ENCODE assay signal across 9 cellular contexts in the genomic region with DNA sequence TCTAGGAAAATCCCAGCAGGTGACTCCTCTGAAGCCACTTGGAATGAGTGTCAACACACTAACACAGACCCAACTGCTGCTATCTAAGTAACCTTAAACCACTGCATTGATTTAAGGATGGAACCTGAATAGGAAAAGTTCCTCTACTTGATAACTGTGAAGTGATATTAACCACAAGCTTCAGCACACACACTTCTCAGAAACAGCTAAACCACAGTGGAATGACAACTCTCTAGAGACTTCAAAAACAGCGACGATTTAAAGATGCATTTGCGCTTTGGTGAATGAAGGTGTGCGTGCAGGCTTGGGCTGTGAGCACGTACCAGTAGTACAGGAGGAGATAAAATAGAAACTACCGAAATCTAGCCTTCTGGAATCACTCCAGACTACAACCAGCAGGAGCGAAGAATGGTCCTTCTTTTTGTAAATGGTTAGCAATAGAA.
DNase-seq lines count a peak whose midpoint lies in the region; ATAC-seq and TF ChIP-seq lines count a peak whose summit lies in the region.
"Had no signal": no experiment of that assay in that cellular context is flagged by ENCODE, and none has a peak within 500 bp of the region (broad histone marks: within the 10 kb centered on the region; RNA-seq: fewer than 3 reads in every experiment).

No MANE protein-coding gene starts in this region.

- no peak for DNase-seq in AG09309 (ENCODE audit: low read depth)
- DNase-seq in NCI-H187 treated with DMSO at 0.1 percent for 48 hours (lab: John Stamatoyannopoulos, UW): peak; percentile 31
- peak; percentile 55 for DNase-seq in activated T-cell treated with anti-CD3 and anti-CD28 coated beads, Interleukin-2, amount 50 U/mL, for 1 hour
- peak; percentile 42 for DNase-seq in germinal center (ENCODE audit: low spot score)
- DNase-seq in retinal pigment epithelial cell (ENCODE audit: low read depth): no peak
- no peak for DNase-seq in ureter (ENCODE audit: low spot score)
- DNase-seq in NCI-H1105 treated with DMSO at 0.1 percent for 48 hours (lab: John Stamatoyannopoulos, UW): no peak

- peak; percentile 38 for ATAC-seq in GM19467 (IDR thresholded peaks at IDR 0.05; ENCODE audit: unreplicated experiment)
- ATAC-seq: HCT116 had no signal

- TF ChIP-seq CTCF in AG09309 (IDR thresholded peaks at IDR 0.05; ENCODE audit: control insufficient read depth, insufficient read depth, low read depth, low read length, missing control alignments): no peak
- TF ChIP-seq CTCF in retinal pigment epithelial cell (conservative IDR thresholded peaks at IDR 0.05; ENCODE audit: low read depth, low read length): no peak

- H3K4me3 ChIP-seq in AG09309 (ENCODE audit: control insufficient read depth, low read depth, low read length) (peak overlapping the region; percentile 43), retinal pigment epithelial cell (ENCODE audit: low read length) (peak overlapping the region; percentile 73)

Comparison
In these comparisons a context has a peak if more than half of its experiments do, and no peak if none do; other contexts are left out.
1. DNase-seq: peak in NCI-H187 treated with DMSO at 0.1 percent for 48 hours (single experiment), activated T-cell treated with anti-CD3 and anti-CD28 coated beads, Interleukin-2, amount 50 U/mL, for 1 hour (single experiment) and germinal center (single experiment); none in AG09309 (single experiment), retinal pigment epithelial cell (single experiment), ureter (single experiment) and NCI-H1105 treated with DMSO at 0.1 percent for 48 hours (single experiment).